Comparison of ENCODE assay signal across 8 cellular contexts in the genomic region with DNA sequence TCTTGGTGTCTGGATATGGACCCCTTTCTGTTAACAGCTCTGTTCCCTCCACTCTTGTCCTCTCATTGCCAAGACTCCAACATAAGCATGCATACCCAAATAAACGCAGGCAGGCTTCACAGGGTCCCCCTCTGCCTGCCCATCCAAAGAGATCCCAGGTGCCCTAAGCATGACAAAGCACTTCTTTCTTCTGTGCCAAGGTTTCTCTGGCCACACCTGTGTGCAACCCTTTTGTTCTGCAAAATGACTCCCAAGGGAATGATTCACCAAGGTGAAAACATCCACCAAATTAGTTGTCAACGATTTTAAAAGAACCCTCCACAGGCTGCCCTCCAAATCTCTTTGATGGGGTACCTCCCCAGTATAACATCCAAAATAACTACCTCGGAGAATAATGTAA. TPM values are rescaled to one million over a fixed set of nuclear protein-coding genes. Genes with fewer than 3 reads are reported as not detected.
A peak's percentile ranks its signal among the peaks of the same experiment; 100 is the strongest.
DNase-seq lines count a peak whose midpoint lies in the region; ATAC-seq and TF ChIP-seq lines count a peak whose summit lies in the region.
"Not testable (repeated sequence)": the region's sequence is repeated elsewhere in the genome, so short reads cannot be mapped to it uniquely, and the experiment has no call there.

No MANE protein-coding gene starts in this region.

- intact Hi-C loops in activated B cell treated with CpG ODN at 0.5 μM for 24 hours (cut with micrococcal nuclease); MCF 10A (cut with micrococcal nuclease): not testable (repeated sequence)
- intact Hi-C loops in activated T-helper 1 cell treated with anti-CD3 and anti-CD28 coated beads, Interleukin-12 subunit alpha, Interleukin-12 subunit beta, Interleukin-2, Interleukin-4 antibody, amounts not matched to agents 30 ng/mL and 10 ng/mL and 1 ng/mL, durations not matched to agents 14 hours and 24 hours and 36 hours (cut with micrococcal nuclease) = loop anchor here (5.0 kb wide), 1 partner anchor 35 kb away; no protein-coding TSS in a partner anchor

- not testable (repeated sequence) for H3K23ac ChIP-seq in H9 (ENCODE audit: insufficient read length, low read depth, low read length)

- BruUV-seq in MCF 10A (replicated peaks; lab: Mats Ljungman, UMichigan) = not testable (repeated sequence)

- H3K27ac Mint-ChIP-seq in CD4-positive, CD25-positive, alpha-beta regulatory T cell = peak overlapping the region; percentile 0 to 99 (median 93)
- H3K27ac Mint-ChIP-seq in H9 = peak overlapping the region; percentile 9 to 95 (median 92)
- H3K27ac Mint-ChIP-seq in activated B cell treated with CpG ODN at 0.5 μM for 24 hours = peak overlapping the region; percentile 59
- H3K27ac Mint-ChIP-seq in activated T-helper 1 cell treated with anti-CD3 and anti-CD28 coated beads, Interleukin-12 subunit alpha, Interleukin-12 subunit beta, Interleukin-2, Interleukin-4 antibody, amounts not matched to agents 30 ng/mL and 10 ng/mL and 1 ng/mL, durations not matched to agents 14 hours and 24 hours and 36 hours = peak overlapping the region; percentile 83
- H3K27ac Mint-ChIP-seq in MCF 10A (ENCODE audit: low read depth, unreplicated experiment) = not testable (repeated sequence)
- H3K27ac Mint-ChIP-seq in stimulated activated memory B cell treated with anti-CD40 and anti-IgM and Interleukin-4, amounts not matched to agents 10 μg/mL and 1 μg/mL and 100 μg/mL, for 72 hours = peak overlapping the region; percentile 40

- CTCF ChIA-PET in activated B cell treated with CpG ODN at 0.5 μM for 24 hours (lab: Charles Lee) = not testable (repeated sequence)
- CTCF ChIA-PET in MCF 10A (lab: Yijun Ruan, JAX) = interaction anchor here (1.8 kb wide), 1 partner anchor 9 kb away, joined by 4 read pairs; no protein-coding TSS in a partner anchor

- not testable (repeated sequence) for H3K27me3 ChIP-seq in CD4-positive, CD25-positive, alpha-beta regulatory T cell (ENCODE audit: control insufficient read depth, insufficient read depth, low read length); H9 (ENCODE audit: insufficient read depth, low read length); foreskin keratinocyte

- H3K27ac ChIP-seq in CD4-positive, CD25-positive, alpha-beta regulatory T cell (ENCODE audit: insufficient read depth, low read length, poor library complexity, severe bottlenecking); H9 (ENCODE audit: insufficient read length, low read depth, low read length); foreskin keratinocyte: not testable (repeated sequence)

- no CpG with 5 or more reads among the region's 3 CpGs for WGBS in H9 (ENCODE audit: extremely low coverage, insufficient read length, low lambda C conversion rate)

- H3K4me2 ChIP-seq in H9 (ENCODE audit: insufficient read depth, insufficient read length, low read length) = not testable (repeated sequence)

- ATAC-seq in CD4-positive, CD25-positive, alpha-beta regulatory T cell (ENCODE audit: low read depth in 2 of 2); activated B cell treated with CpG ODN at 0.5 μM for 24 hours (ENCODE audit: low read depth); stimulated activated memory B cell treated with anti-CD40 and anti-IgM and Interleukin-4, amounts not matched to agents 10 μg/mL and 1 μg/mL and 100 μg/mL, for 72 hours: not testable (repeated sequence)
- peak; percentile 82 for ATAC-seq in foreskin keratinocyte

- DNase-seq in CD4-positive, CD25-positive, alpha-beta regulatory T cell; activated B cell treated with CpG ODN at 0.5 μM for 24 hours; activated T-helper 1 cell treated with anti-CD3 and anti-CD28 coated beads, Interleukin-12 subunit alpha, Interleukin-12 subunit beta, Interleukin-2, Interleukin-4 antibody, amounts not matched to agents 30 ng/mL and 10 ng/mL and 1 ng/mL, durations not matched to agents 14 hours and 24 hours and 36 hours (ENCODE audit: low spot score): not testable (repeated sequence)
- DNase-seq in H9 (peak; percentile 48), NCI-H526 treated with DMSO at 0.1 percent for 48 hours (lab: John Stamatoyannopoulos, UW) (peak; percentile 43), MCF 10A (ENCODE audit: unreplicated experiment) (peak; percentile 49), foreskin keratinocyte (peak in 1 of 2 donors; percentile 32)

- H3K4me3 ChIP-seq in CD4-positive, CD25-positive, alpha-beta regulatory T cell (ENCODE audit: low read depth, low read length) = not testable (repeated sequence)

- peaks cover 7 to 89% (median 26%) of the 10 kb centered on the region in 4 donors for H3K4me1 Mint-ChIP-seq in CD4-positive, CD25-positive, alpha-beta regulatory T cell
- peaks cover 55 to 73% of the 10 kb centered on the region in 2 experiments for H3K4me1 Mint-ChIP-seq in H9
- peaks cover 50% of the 10 kb centered on the region for H3K4me1 Mint-ChIP-seq in activated B cell treated with CpG ODN at 0.5 μM for 24 hours
- peaks cover 58% of the 10 kb centered on the region for H3K4me1 Mint-ChIP-seq in activated T-helper 1 cell treated with anti-CD3 and anti-CD28 coated beads, Interleukin-12 subunit alpha, Interleukin-12 subunit beta, Interleukin-2, Interleukin-4 antibody, amounts not matched to agents 30 ng/mL and 10 ng/mL and 1 ng/mL, durations not matched to agents 14 hours and 24 hours and 36 hours (ENCODE audit: low read depth)
- peaks cover 33% of the 10 kb centered on the region for H3K4me1 Mint-ChIP-seq in MCF 10A (ENCODE audit: insufficient read depth, unreplicated experiment)
- H3K4me1 Mint-ChIP-seq in stimulated activated memory B cell treated with anti-CD40 and anti-IgM and Interleukin-4, amounts not matched to agents 10 μg/mL and 1 μg/mL and 100 μg/mL, for 72 hours = peaks cover 27% of the 10 kb centered on the region

- not testable (repeated sequence) for H3K18ac ChIP-seq in H9 (ENCODE audit: insufficient read length, low read depth, low read length)

- H3T11ph ChIP-seq in H9 (ENCODE audit: low read length) = not testable (repeated sequence)

- H3K36me3 Mint-ChIP-seq in CD4-positive, CD25-positive, alpha-beta regulatory T cell = peaks cover 29% of the 10 kb centered on the region
- H3K36me3 Mint-ChIP-seq in H9 (ENCODE audit: insufficient read depth in 1 of 3, low read depth in 3 of 3) = peaks cover 17 to 54% (median 38%) of the 10 kb centered on the region in 3 experiments
- H3K36me3 Mint-ChIP-seq in activated B cell treated with CpG ODN at 0.5 μM for 24 hours (ENCODE audit: low read depth) = peaks cover 12% of the 10 kb centered on the region
- peaks cover 22% of the 10 kb centered on the region for H3K36me3 Mint-ChIP-seq in activated T-helper 1 cell treated with anti-CD3 and anti-CD28 coated beads, Interleukin-12 subunit alpha, Interleukin-12 subunit beta, Interleukin-2, Interleukin-4 antibody, amounts not matched to agents 30 ng/mL and 10 ng/mL and 1 ng/mL, durations not matched to agents 14 hours and 24 hours and 36 hours (ENCODE audit: low read depth)
- H3K36me3 Mint-ChIP-seq in MCF 10A (ENCODE audit: insufficient read depth, unreplicated experiment) = peaks cover 12% of the 10 kb centered on the region
- not testable (repeated sequence) for H3K36me3 Mint-ChIP-seq in stimulated activated memory B cell treated with anti-CD40 and anti-IgM and Interleukin-4, amounts not matched to agents 10 μg/mL and 1 μg/mL and 100 μg/mL, for 72 hours

- not testable (repeated sequence) for H3K23me2 ChIP-seq in H9 (ENCODE audit: insufficient read length, low read depth, low read length, poor library complexity, severe bottlenecking)

- not testable (repeated sequence) for H3K4ac ChIP-seq in H9 (ENCODE audit: low read depth, low read length)

- H2BK5ac ChIP-seq in H9 (ENCODE audit: insufficient read length, low read length) = not testable (repeated sequence)

- not testable (repeated sequence) for TF ChIP-seq CTCF in H9 (conservative IDR thresholded peaks at IDR 0.05); activated B cell treated with CpG ODN at 0.5 μM for 24 hours (IDR thresholded peaks at IDR 0.05); MCF 10A (IDR thresholded peaks at IDR 0.05; ENCODE audit: unreplicated experiment); foreskin keratinocyte (conservative IDR thresholded peaks at IDR 0.05)

- peaks cover 29% of the 10 kb centered on the region; the same call in 1 of the 2 replicates for H3K79me2 ChIP-seq in H9 (ENCODE audit: insufficient read depth, low read length)

- POLR2A ChIA-PET in activated B cell treated with CpG ODN at 0.5 μM for 24 hours (lab: Charles Lee) = interaction anchor here (3.2 kb wide), 1 partner anchor 9 kb away, joined by 27 read pairs; no protein-coding TSS in a partner anchor
- POLR2A ChIA-PET in MCF 10A (lab: Yijun Ruan, JAX) = interaction anchor here (1.1 to 1.2 kb wide), 2 partner anchors 10 to 15 kb away, joined by 3 to 6 read pairs; no protein-coding TSS in a partner anchor

- peak overlapping the region in 1 of 4 donors; percentile 72 for H3K4me3 Mint-ChIP-seq in CD4-positive, CD25-positive, alpha-beta regulatory T cell
- peak overlapping the region in 1 of 2 experiments; percentile 37; a peak in 2 of 5 replicates for H3K4me3 Mint-ChIP-seq in H9
- H3K4me3 Mint-ChIP-seq in activated B cell treated with CpG ODN at 0.5 μM for 24 hours; MCF 10A (ENCODE audit: unreplicated experiment); stimulated activated memory B cell treated with anti-CD40 and anti-IgM and Interleukin-4, amounts not matched to agents 10 μg/mL and 1 μg/mL and 100 μg/mL, for 72 hours: not testable (repeated sequence)
- H3K4me3 Mint-ChIP-seq in activated T-helper 1 cell treated with anti-CD3 and anti-CD28 coated beads, Interleukin-12 subunit alpha, Interleukin-12 subunit beta, Interleukin-2, Interleukin-4 antibody, amounts not matched to agents 30 ng/mL and 10 ng/mL and 1 ng/mL, durations not matched to agents 14 hours and 24 hours and 36 hours = peak overlapping the region; percentile 51

- H3K9ac ChIP-seq in H9 (ENCODE audit: extremely low read depth, insufficient read length, low read length) = not testable (repeated sequence)

- not testable (repeated sequence) for H3K9me3 Mint-ChIP-seq in CD4-positive, CD25-positive, alpha-beta regulatory T cell; H9; activated B cell treated with CpG ODN at 0.5 μM for 24 hours; activated T-helper 1 cell treated with anti-CD3 and anti-CD28 coated beads, Interleukin-12 subunit alpha, Interleukin-12 subunit beta, Interleukin-2, Interleukin-4 antibody, amounts not matched to agents 30 ng/mL and 10 ng/mL and 1 ng/mL, durations not matched to agents 14 hours and 24 hours and 36 hours; MCF 10A (ENCODE audit: unreplicated experiment); stimulated activated memory B cell treated with anti-CD40 and anti-IgM and Interleukin-4, amounts not matched to agents 10 μg/mL and 1 μg/mL and 100 μg/mL, for 72 hours

- H2BK20ac ChIP-seq in H9 (ENCODE audit: low read depth, low read length, poor library complexity, severe bottlenecking) = not testable (repeated sequence)

- not testable (repeated sequence) for H3K9me3 ChIP-seq in CD4-positive, CD25-positive, alpha-beta regulatory T cell (ENCODE audit: control insufficient read depth in 2 of 2, low read length in 2 of 2); H9 (ENCODE audit: control insufficient read depth, low read depth, low read length)

- not testable (repeated sequence) for H3K36me3 ChIP-seq in CD4-positive, CD25-positive, alpha-beta regulatory T cell (ENCODE audit: control insufficient read depth, insufficient read depth, low read length)

- not testable (repeated sequence) for H4K5ac ChIP-seq in H9 (ENCODE audit: insufficient read length, low read depth, low read length)

- H3K27me3 Mint-ChIP-seq in CD4-positive, CD25-positive, alpha-beta regulatory T cell; H9 (ENCODE audit: low read depth); activated B cell treated with CpG ODN at 0.5 μM for 24 hours; activated T-helper 1 cell treated with anti-CD3 and anti-CD28 coated beads, Interleukin-12 subunit alpha, Interleukin-12 subunit beta, Interleukin-2, Interleukin-4 antibody, amounts not matched to agents 30 ng/mL and 10 ng/mL and 1 ng/mL, durations not matched to agents 14 hours and 24 hours and 36 hours (ENCODE audit: insufficient read depth); MCF 10A (ENCODE audit: insufficient read depth, unreplicated experiment); stimulated activated memory B cell treated with anti-CD40 and anti-IgM and Interleukin-4, amounts not matched to agents 10 μg/mL and 1 μg/mL and 100 μg/mL, for 72 hours: not testable (repeated sequence)

- H3K4me1 ChIP-seq in CD4-positive, CD25-positive, alpha-beta regulatory T cell (ENCODE audit: control insufficient read depth, insufficient read depth, low read length, poor library complexity, severe bottlenecking) = peaks cover 34% of the 10 kb centered on the region
- peaks cover 13% of the 10 kb centered on the region for H3K4me1 ChIP-seq in H9 (ENCODE audit: insufficient read depth, low read length)
- H3K4me1 ChIP-seq in foreskin keratinocyte = not testable (repeated sequence)

- not testable (repeated sequence) for H4K20me1 ChIP-seq in H9 (ENCODE audit: control insufficient read depth, insufficient read depth, insufficient read length)

- not testable (repeated sequence) for H3K56ac ChIP-seq in H9 (ENCODE audit: insufficient read length, low read depth, low read length)

- peak overlapping the region; percentile 15 for H2AK5ac ChIP-seq in H9 (ENCODE audit: insufficient read length, low read length)

- H2BK12ac ChIP-seq in H9 (ENCODE audit: insufficient read length, low read depth, low read length) = not testable (repeated sequence)

- H2AFZ ChIP-seq in H9 (ENCODE audit: low read length) = not testable (repeated sequence)

- not testable (repeated sequence) for H3K14ac ChIP-seq in H9 (ENCODE audit: insufficient read depth, low read length)

- H4K8ac ChIP-seq in H9 (replicated peaks; ENCODE audit: insufficient read length, low read depth, low read length) = not testable (repeated sequence)

- H2BK120ac ChIP-seq in H9 (ENCODE audit: low read depth, low read length, poor library complexity, severe bottlenecking) = peak overlapping the region; percentile 14

- H3K79me1 ChIP-seq in H9 (ENCODE audit: insufficient read depth, low read depth, low read length, poor library complexity, severe bottlenecking) = not testable (repeated sequence)

- H4K91ac ChIP-seq in H9 (ENCODE audit: insufficient read length, low read depth, low read length) = not testable (repeated sequence)

- H2BK15ac ChIP-seq in H9 (ENCODE audit: low read depth, low read length) = not testable (repeated sequence)

RNA-seq across cellular contexts. Expression of a gene that starts 11.4 kb away (rescaled TPM):
- total RNA-seq in CD4-positive, CD25-positive, alpha-beta regulatory T cell = 103 TPM
- polyA plus RNA-seq in CD4-positive, CD25-positive, alpha-beta regulatory T cell = 10 to 100 TPM; 47.5 to 60.1 (median 55.9) TPM
- total RNA-seq in H9 (2021) = 98.8 and 108 TPM in 2 replicates
- 23.9 and 24.3 TPM in 2 replicates for total RNA-seq in activated B cell treated with CpG ODN at 0.5 μM for 24 hours
- total RNA-seq in activated T-helper 1 cell treated with anti-CD3 and anti-CD28 coated beads, Interleukin-12 subunit alpha, Interleukin-12 subunit beta, Interleukin-2, Interleukin-4 antibody, amounts not matched to agents 30 ng/mL and 10 ng/mL and 1 ng/mL, durations not matched to agents 14 hours and 24 hours and 36 hours = 72.2 and 80.9 TPM in 2 replicates
- 35.3 and 35.6 TPM in 2 replicates for total RNA-seq in MCF 10A (2022)
- 18.7 and 25.9 TPM in 2 replicates for total RNA-seq in foreskin keratinocyte
- polyA plus RNA-seq in foreskin keratinocyte = 7.0 and 8.7 TPM in 2 replicates
